ENCODE assay signal across 1 cellular context in the genomic region with DNA sequence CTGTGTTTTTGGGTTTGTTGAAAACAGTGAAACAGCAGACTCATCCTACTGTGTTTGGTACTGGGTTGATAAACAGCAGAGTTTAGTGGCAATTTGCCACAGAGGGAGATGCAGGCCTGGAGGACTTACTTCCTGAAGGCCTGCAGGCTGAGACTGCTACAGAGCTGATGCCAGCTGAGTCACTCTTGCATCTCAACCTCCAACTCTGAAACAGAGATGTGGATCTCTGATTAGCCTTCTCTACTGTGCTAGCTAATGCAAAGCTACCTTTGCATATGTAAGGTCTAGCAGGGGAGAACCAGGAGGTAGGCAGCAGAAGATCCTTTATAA.
TF ChIP-seq lines count a peak whose summit lies in the region.

No MANE protein-coding gene starts in this region.

TF ChIP-seq in HepG2, 621 proteins besides CTCF, POLR2A, EP300 and RAD21 (continued from another document):
- TF ChIP-seq, protein P1, sequence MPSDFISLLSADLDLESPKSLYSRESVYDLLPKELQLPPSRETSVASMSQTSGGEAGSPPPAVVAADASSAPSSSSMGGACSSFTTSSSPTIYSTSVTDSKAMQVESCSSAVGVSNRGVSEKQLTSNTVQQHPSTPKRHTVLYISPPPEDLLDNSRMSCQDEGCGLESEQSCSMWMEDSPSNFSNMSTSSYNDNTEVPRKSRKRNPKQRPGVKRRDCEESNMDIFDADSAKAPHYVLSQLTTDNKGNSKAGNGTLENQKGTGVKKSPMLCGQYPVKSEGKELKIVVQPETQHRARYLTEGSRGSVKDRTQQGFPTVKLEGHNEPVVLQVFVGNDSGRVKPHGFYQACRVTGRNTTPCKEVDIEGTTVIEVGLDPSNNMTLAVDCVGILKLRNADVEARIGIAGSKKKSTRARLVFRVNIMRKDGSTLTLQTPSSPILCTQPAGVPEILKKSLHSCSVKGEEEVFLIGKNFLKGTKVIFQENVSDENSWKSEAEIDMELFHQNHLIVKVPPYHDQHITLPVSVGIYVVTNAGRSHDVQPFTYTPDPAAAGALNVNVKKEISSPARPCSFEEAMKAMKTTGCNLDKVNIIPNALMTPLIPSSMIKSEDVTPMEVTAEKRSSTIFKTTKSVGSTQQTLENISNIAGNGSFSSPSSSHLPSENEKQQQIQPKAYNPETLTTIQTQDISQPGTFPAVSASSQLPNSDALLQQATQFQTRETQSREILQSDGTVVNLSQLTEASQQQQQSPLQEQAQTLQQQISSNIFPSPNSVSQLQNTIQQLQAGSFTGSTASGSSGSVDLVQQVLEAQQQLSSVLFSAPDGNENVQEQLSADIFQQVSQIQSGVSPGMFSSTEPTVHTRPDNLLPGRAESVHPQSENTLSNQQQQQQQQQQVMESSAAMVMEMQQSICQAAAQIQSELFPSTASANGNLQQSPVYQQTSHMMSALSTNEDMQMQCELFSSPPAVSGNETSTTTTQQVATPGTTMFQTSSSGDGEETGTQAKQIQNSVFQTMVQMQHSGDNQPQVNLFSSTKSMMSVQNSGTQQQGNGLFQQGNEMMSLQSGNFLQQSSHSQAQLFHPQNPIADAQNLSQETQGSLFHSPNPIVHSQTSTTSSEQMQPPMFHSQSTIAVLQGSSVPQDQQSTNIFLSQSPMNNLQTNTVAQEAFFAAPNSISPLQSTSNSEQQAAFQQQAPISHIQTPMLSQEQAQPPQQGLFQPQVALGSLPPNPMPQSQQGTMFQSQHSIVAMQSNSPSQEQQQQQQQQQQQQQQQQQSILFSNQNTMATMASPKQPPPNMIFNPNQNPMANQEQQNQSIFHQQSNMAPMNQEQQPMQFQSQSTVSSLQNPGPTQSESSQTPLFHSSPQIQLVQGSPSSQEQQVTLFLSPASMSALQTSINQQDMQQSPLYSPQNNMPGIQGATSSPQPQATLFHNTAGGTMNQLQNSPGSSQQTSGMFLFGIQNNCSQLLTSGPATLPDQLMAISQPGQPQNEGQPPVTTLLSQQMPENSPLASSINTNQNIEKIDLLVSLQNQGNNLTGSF (CRISPR knock-in tag; IDR thresholded peaks at IDR 0.05), result no peak
